9 cellular contexts compared by ENCODE assay signal in the genomic region with DNA sequence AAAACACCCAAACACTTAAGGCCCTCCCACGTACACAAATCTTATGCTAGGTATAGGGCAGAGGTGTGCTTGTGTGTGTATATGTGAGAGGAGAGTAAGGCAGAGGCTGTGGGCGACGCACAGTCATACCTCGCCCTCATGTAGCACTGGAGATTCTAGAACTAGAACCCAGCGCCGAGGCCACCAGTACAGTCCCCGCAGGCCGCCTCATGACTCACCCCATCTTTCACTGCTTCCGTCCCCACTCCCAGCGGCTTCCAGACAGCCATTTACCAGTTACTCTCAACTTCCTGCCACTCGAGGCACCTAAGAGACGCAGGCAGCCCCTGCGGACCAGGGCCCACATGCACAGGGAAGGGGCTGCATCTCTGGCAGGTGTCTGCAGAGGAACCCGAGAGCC. TPM values are rescaled to one million over a fixed set of nuclear protein-coding genes. Genes with fewer than 3 reads are reported as not detected.
DNase-seq lines count a peak whose midpoint lies in the region; ATAC-seq and TF ChIP-seq lines count a peak whose summit lies in the region.
"Had no signal": no experiment of that assay in that cellular context is flagged by ENCODE, and none has a peak within 500 bp of the region (broad histone marks: within the 10 kb centered on the region; RNA-seq: fewer than 3 reads in every experiment).

No MANE protein-coding gene starts in this region.

- H3K36me3 ChIP-seq in gastrocnemius medialis (peaks cover 12 to 70% of the 10 kb centered on the region in 2 donors), suprapubic skin (peaks cover 92% of the 10 kb centered on the region), BE2C (peaks cover 87% of the 10 kb centered on the region)
- H3K36me3 ChIP-seq: ovary had no signal

- DNase-seq in activated CD4-positive, alpha-beta T cell treated with anti-CD3 and anti-CD28 coated beads for 4 hours, result peak; percentile 77 to 85
- peak; percentile 47 for DNase-seq in activated naive CD4-positive, alpha-beta T cell treated with anti-CD3 and anti-CD28 coated beads, Interleukin-2, amount 50 U/mL, for 16 hours
- no peak for DNase-seq in gastrocnemius medialis
- DNase-seq in suprapubic skin (ENCODE audit: low spot score in 2 of 2), result no peak
- DNase-seq in BE2C, result no peak
- DNase-seq: KBM-7, ovary had no signal

- no peak for TF ChIP-seq EP300 in suprapubic skin (IDR thresholded peaks at IDR 0.05)

- ATAC-seq in gastrocnemius medialis (no peak), GM18511 (IDR thresholded peaks at IDR 0.05; ENCODE audit: unreplicated experiment) (no peak), GM19023 (IDR thresholded peaks at IDR 0.05; ENCODE audit: unreplicated experiment) (no peak)

- H3K27ac ChIP-seq in gastrocnemius medialis, result peak overlapping the region; percentile 39 to 71 (median 63)
- H3K27ac ChIP-seq in suprapubic skin, result peak overlapping the region; percentile 45
- H3K27ac ChIP-seq: ovary had no signal

- TF ChIP-seq POLR2A in gastrocnemius medialis (IDR thresholded peaks at IDR 0.05), result no peak
- no peak for TF ChIP-seq POLR2A in suprapubic skin (IDR thresholded peaks at IDR 0.05)

- H3K9me3 ChIP-seq in gastrocnemius medialis (no peaks in the 10 kb centered on the region), suprapubic skin (no peaks in the 10 kb centered on the region), BE2C (no peaks in the 10 kb centered on the region)
- H3K9me3 ChIP-seq: ovary had no signal

- intact Hi-C loops in gastrocnemius medialis (cut with DNase I; ENCODE audit: low total_unique reads), result no loop called here

- H3K4me3 ChIP-seq in gastrocnemius medialis (no peak overlapping the region), suprapubic skin (no peak overlapping the region), BE2C (ENCODE audit: low read depth, low read length) (no peak overlapping the region)
- H3K4me3 ChIP-seq: ovary had no signal

- in situ Hi-C loops in gastrocnemius medialis (cut with MboI; ENCODE audit: low sequenced_read_pairs in 4 of 4), result loop anchor here (10.0 to 25.0 kb wide), 2 partner anchors 310 to 318 kb away; no protein-coding TSS in a partner anchor

- WGBS in suprapubic skin, result 91% methylated on average over 13 of the region's 14 CpGs

- H3K27me3 ChIP-seq in gastrocnemius medialis (no peaks in the 10 kb centered on the region), suprapubic skin (no peaks in the 10 kb centered on the region), BE2C (no peaks in the 10 kb centered on the region)
- H3K27me3 ChIP-seq: ovary had no signal

- TF ChIP-seq CTCF in gastrocnemius medialis (IDR thresholded peaks at IDR 0.05 in 4 of 5, conservative IDR thresholded peaks at IDR 0.05 in 1 of 5) (no peak), suprapubic skin (IDR thresholded peaks at IDR 0.05) (no peak), BE2C (IDR thresholded peaks at IDR 0.05; ENCODE audit: low read depth, low read length) (no peak)

- H3K4me1 ChIP-seq in gastrocnemius medialis, result peaks cover 0 to 3% of the 10 kb centered on the region in 2 donors
- peaks cover 7% of the 10 kb centered on the region for H3K4me1 ChIP-seq in suprapubic skin
- no peaks in the 10 kb centered on the region for H3K4me1 ChIP-seq in BE2C

RNA-seq across cellular contexts. Expression of a gene that starts 23.2 kb away (rescaled TPM):
- 10 to 100 TPM; 24.7 to 43.7 (median 32.4) TPM for total RNA-seq in gastrocnemius medialis
- 10 to 100 TPM; 57.6 to 88.6 (median 74.9) TPM for total RNA-seq in suprapubic skin
- 51.1 TPM for polyA plus RNA-seq in BE2C (2012; ENCODE audit: insufficient read depth, insufficient read length, low read depth)

RNA-seq across cellular contexts. Expression of a gene that starts 35.3 kb away (rescaled TPM):
- total RNA-seq in gastrocnemius medialis (10 to 100 TPM; 15.2 to 21.1 (median 20.0) TPM), suprapubic skin (100 to 1,000 TPM in 1 of 4 donors, 10 to 100 TPM in 3; 60.1 to 118 (median 74.4) TPM)
- 110 TPM for polyA plus RNA-seq in BE2C (2012; ENCODE audit: insufficient read depth, insufficient read length, low read depth)

Comparison
In these comparisons a context has a peak if more than half of its experiments do, and no peak if none do; other contexts are left out.
1. DNase-seq: peak in activated CD4-positive, alpha-beta T cell treated with anti-CD3 and anti-CD28 coated beads for 4 hours (2 of 2) and activated naive CD4-positive, alpha-beta T cell treated with anti-CD3 and anti-CD28 coated beads, Interleukin-2, amount 50 U/mL, for 16 hours (single experiment); none in gastrocnemius medialis (0 of 2), suprapubic skin (0 of 2) and BE2C (single experiment).